In genomic region chr1:107662976-107663375, GRCh38 we compare ENCODE assay signal across 22 cellular contexts.
"Had no signal": no experiment of that assay in that cellular context is flagged by ENCODE, and none has a peak within 500 bp of the region (broad histone marks: within the 10 kb centered on the region; RNA-seq: fewer than 3 reads in every experiment).

No MANE protein-coding gene starts in this region.

- H3K27me3 ChIP-seq: foreskin keratinocyte, hepatocyte, spleen, tibial artery, upper lobe of left lung, vagina had no signal

- H3K9me3 ChIP-seq: spleen, tibial artery, upper lobe of left lung, vagina had no signal

- FAIRE-seq: colon had no signal

- H3K4me2 ChIP-seq: hepatocyte had no signal

- H3K27me3 Mint-ChIP-seq: dendritic cell treated with granulocyte-macrophage colony-stimulating factor and Interleukin-4, amounts not matched to agents 40 ng/mL and 50 ng/mL, for 4 days; effector memory CD8-positive, alpha-beta T cell; naive thymus-derived CD4-positive, alpha-beta T cell; stimulated activated memory B cell treated with anti-CD40 and anti-IgM and Interleukin-4, amounts not matched to agents 10 μg/mL and 1 μg/mL and 100 μg/mL, for 72 hours; stimulated activated naive CD8-positive, alpha-beta T cell treated with anti-CD3 and anti-CD28 coated beads, Interleukin-15, Interleukin-2, amounts not matched to agents 100 ng/mL and 50 ng/mL, for 24 hours had no signal

- H2AFZ ChIP-seq: hepatocyte had no signal

- H3K4me3 ChIP-seq: hepatocyte, spleen, tibial artery, upper lobe of left lung, vagina had no signal

- H3K4me3 Mint-ChIP-seq: dendritic cell treated with granulocyte-macrophage colony-stimulating factor and Interleukin-4, amounts not matched to agents 40 ng/mL and 50 ng/mL, for 4 days; effector memory CD8-positive, alpha-beta T cell; naive thymus-derived CD4-positive, alpha-beta T cell; nephron progenitor cell; stimulated activated memory B cell treated with anti-CD40 and anti-IgM and Interleukin-4, amounts not matched to agents 10 μg/mL and 1 μg/mL and 100 μg/mL, for 72 hours; stimulated activated naive CD8-positive, alpha-beta T cell treated with anti-CD3 and anti-CD28 coated beads, Interleukin-15, Interleukin-2, amounts not matched to agents 100 ng/mL and 50 ng/mL, for 24 hours had no signal

- H3K27ac Mint-ChIP-seq: dendritic cell treated with granulocyte-macrophage colony-stimulating factor and Interleukin-4, amounts not matched to agents 40 ng/mL and 50 ng/mL, for 4 days; effector memory CD8-positive, alpha-beta T cell; naive thymus-derived CD4-positive, alpha-beta T cell; nephron progenitor cell; stimulated activated memory B cell treated with anti-CD40 and anti-IgM and Interleukin-4, amounts not matched to agents 10 μg/mL and 1 μg/mL and 100 μg/mL, for 72 hours; stimulated activated naive CD8-positive, alpha-beta T cell treated with anti-CD3 and anti-CD28 coated beads, Interleukin-15, Interleukin-2, amounts not matched to agents 100 ng/mL and 50 ng/mL, for 24 hours had no signal

- DNase-seq: effector memory CD8-positive, alpha-beta T cell; erythroblast; foreskin keratinocyte; head of caudate nucleus; kidney glomerular epithelial cell; mesendoderm; naive thymus-derived CD4-positive, alpha-beta T cell; nephron progenitor cell; posterior cingulate gyrus; spleen; stimulated activated CD4-positive, alpha-beta T cell treated with anti-CD3 and anti-CD28 coated beads, Interleukin-15, amount 100 ng/mL, for 24 hours; stimulated activated CD4-positive, alpha-beta T cell treated with anti-CD3 and anti-CD28 coated beads, Interleukin-1b, Interleukin-23, amount 100 ng/mL, for 48 hours; stimulated activated CD4-positive, alpha-beta T cell treated with anti-CD3 and anti-CD28 coated beads, Interleukin-4, amount 100 ng/mL, for 24 hours; tibial artery; upper lobe of left lung had no signal

- H3K9me3 Mint-ChIP-seq: dendritic cell treated with granulocyte-macrophage colony-stimulating factor and Interleukin-4, amounts not matched to agents 40 ng/mL and 50 ng/mL, for 4 days; effector memory CD8-positive, alpha-beta T cell; naive thymus-derived CD4-positive, alpha-beta T cell; nephron progenitor cell; stimulated activated memory B cell treated with anti-CD40 and anti-IgM and Interleukin-4, amounts not matched to agents 10 μg/mL and 1 μg/mL and 100 μg/mL, for 72 hours; stimulated activated naive CD8-positive, alpha-beta T cell treated with anti-CD3 and anti-CD28 coated beads, Interleukin-15, Interleukin-2, amounts not matched to agents 100 ng/mL and 50 ng/mL, for 24 hours had no signal

- H3K4me1 Mint-ChIP-seq: naive thymus-derived CD4-positive, alpha-beta T cell; nephron progenitor cell; stimulated activated memory B cell treated with anti-CD40 and anti-IgM and Interleukin-4, amounts not matched to agents 10 μg/mL and 1 μg/mL and 100 μg/mL, for 72 hours had no signal

- H3K4me1 ChIP-seq: spleen, tibial artery, upper lobe of left lung had no signal

- H3K27ac ChIP-seq: foreskin keratinocyte, hepatocyte, spleen, tibial artery, upper lobe of left lung, vagina had no signal

- ATAC-seq: effector memory CD8-positive, alpha-beta T cell; naive thymus-derived CD4-positive, alpha-beta T cell; sciatic nerve; stimulated activated memory B cell treated with anti-CD40 and anti-IgM and Interleukin-4, amounts not matched to agents 10 μg/mL and 1 μg/mL and 100 μg/mL, for 72 hours had no signal

- H3K36me3 ChIP-seq: tibial artery, upper lobe of left lung, vagina had no signal
